Comparison of ENCODE assay signal across 8 cellular contexts in the genomic region with DNA sequence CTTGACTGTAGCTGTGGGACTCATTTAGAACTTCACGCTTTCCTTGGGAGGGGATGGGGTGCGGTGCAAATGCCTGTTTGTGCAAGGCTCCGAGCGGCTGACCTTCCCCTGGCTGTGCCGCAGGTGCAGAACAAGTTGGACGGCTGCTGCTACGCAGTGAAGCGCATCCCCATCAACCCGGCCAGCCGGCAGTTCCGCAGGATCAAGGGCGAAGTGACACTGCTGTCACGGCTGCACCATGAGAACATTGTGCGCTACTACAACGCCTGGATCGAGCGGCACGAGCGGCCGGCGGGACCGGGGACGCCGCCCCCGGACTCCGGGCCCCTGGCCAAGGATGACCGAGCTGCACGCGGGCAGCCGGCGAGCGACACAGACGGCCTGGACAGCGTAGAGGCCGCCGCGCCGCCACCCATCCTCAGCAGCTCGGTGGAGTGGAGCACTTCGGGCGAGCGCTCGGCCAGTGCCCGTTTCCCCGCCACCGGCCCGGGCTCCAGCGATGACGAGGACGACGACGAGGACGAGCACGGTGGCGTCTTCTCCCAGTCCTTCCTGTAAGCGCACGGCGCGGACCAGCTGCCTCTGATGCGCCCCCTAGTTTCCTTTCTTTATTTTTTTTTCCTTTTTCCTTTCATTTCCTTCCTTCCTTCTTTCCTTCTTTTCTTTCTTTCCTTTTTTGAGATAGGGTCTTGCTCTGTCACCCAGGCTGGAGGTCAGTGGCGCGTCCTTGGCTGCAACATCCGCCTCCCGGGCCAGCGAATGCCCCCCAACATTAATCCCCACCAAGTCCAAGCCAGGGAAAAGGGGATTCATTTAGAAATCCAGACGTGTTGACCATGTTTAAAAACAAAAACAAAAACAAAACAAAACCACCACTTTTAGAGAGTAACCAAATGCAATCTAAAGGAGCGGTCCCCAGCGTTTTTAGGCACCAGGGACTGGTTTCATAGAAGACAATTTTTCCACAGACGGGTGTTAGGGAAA. TPM values are rescaled to one million over a fixed set of nuclear protein-coding genes. Genes with fewer than 3 reads are reported as not detected.
A peak's percentile ranks its signal among the peaks of the same experiment; 100 is the strongest.
DNase-seq lines count a peak whose midpoint lies in the region; ATAC-seq, FAIRE-seq and TF ChIP-seq lines count a peak whose summit lies in the region.

No MANE protein-coding gene starts in this region.

- POLR2A ChIA-PET in HEK293 (lab: Yijun Ruan, JAX) = no interaction called here

- FAIRE-seq in endometrium (lab: Jason Lieb, UNC) = peak; percentile 21

- peak in 1 of 2 donors; percentile 9 for TF ChIP-seq POLR2A in suprapubic skin (IDR thresholded peaks at IDR 0.05)

- peaks cover 0 to 57% of the 10 kb centered on the region in 2 experiments; a peak in 1 of 3 replicates for H3K36me3 ChIP-seq in HEK293 (ENCODE audit: control insufficient read depth in 2 of 2, insufficient read depth in 1 of 2, low read length in 2 of 2)
- peaks cover 0 to 15% (median 5%) of the 10 kb centered on the region in 4 donors for H3K36me3 ChIP-seq in liver (ENCODE audit: control insufficient read depth in 4 of 4, insufficient read depth in 3 of 4, low read depth in 1 of 4, low read length in 3 of 4)
- peaks cover 12% of the 10 kb centered on the region for H3K36me3 ChIP-seq in suprapubic skin

- TF ChIP-seq CTCF in HEK293 (tag by site-specific recombination; IDR thresholded peaks at IDR 0.05) = peak; percentile 94
- peak; percentile 37 for TF ChIP-seq CTCF in liver (IDR thresholded peaks at IDR 0.05; ENCODE audit: low read depth, low read length, missing input control)
- TF ChIP-seq CTCF in suprapubic skin (IDR thresholded peaks at IDR 0.05) = peak; percentile 33 to 34

- TF ChIP-seq RAD21 in liver (IDR thresholded peaks at IDR 0.05) = peak; percentile 55 to 70

- no peak for ATAC-seq in HG02938 (IDR thresholded peaks at IDR 0.05; ENCODE audit: unreplicated experiment)
- no peak for ATAC-seq in GM18858 (IDR thresholded peaks at IDR 0.05; ENCODE audit: unreplicated experiment)
- no peak for ATAC-seq in GM19023 (IDR thresholded peaks at IDR 0.05; ENCODE audit: unreplicated experiment)

- DNase-seq in SK-MEL-5 (ENCODE audit: low read depth, low spot score) = peak; percentile 39
- peak in 1 of 2 donors; percentile 74 for DNase-seq in suprapubic skin (ENCODE audit: low spot score in 2 of 2)

- peak overlapping the region; percentile 41 for H3K4me3 ChIP-seq in HEK293 (ENCODE audit: low read depth, low read length)
- peak overlapping the region; percentile 49 to 69 (median 50) for H3K4me3 ChIP-seq in liver (ENCODE audit: low read depth in 1 of 3, low read length in 3 of 3)
- peak overlapping the region; percentile 63 for H3K4me3 ChIP-seq in suprapubic skin

- peaks cover 5% of the 10 kb centered on the region; the same call in 1 of the 2 replicates for H3K4me1 ChIP-seq in HEK293 (ENCODE audit: control insufficient read depth, insufficient read depth, low read length)
- peaks cover 0 to 11% (median 5%) of the 10 kb centered on the region in 4 donors for H3K4me1 ChIP-seq in liver (ENCODE audit: control insufficient read depth in 4 of 4, insufficient read depth in 4 of 4, low read length in 3 of 4)
- H3K4me1 ChIP-seq in suprapubic skin = peaks cover 6% of the 10 kb centered on the region

- H3K27me3 ChIP-seq in liver (ENCODE audit: control insufficient read depth in 4 of 4, insufficient read depth in 4 of 4, low read length in 3 of 4) (no peaks in the 10 kb centered on the region), suprapubic skin (no peaks in the 10 kb centered on the region)

- TF ChIP-seq EP300 in suprapubic skin (IDR thresholded peaks at IDR 0.05) = no peak

- H3K27ac ChIP-seq in HEK293 (ENCODE audit: extremely low read depth, low read depth, low read length) (peak overlapping the region; percentile 49; the same call in 1 of the 2 replicates), liver (ENCODE audit: low read depth in 1 of 2, low read length in 2 of 2) (peak overlapping the region; percentile 93 to 96), suprapubic skin (peak overlapping the region; percentile 68)

- in situ Hi-C loops in SK-MEL-5 (cut with HindIII; ENCODE audit: low pct_unique_long_range_greater_than_20kb, low sequenced_read_pairs) = no loop called here

- H3K9me3 ChIP-seq in HEK293 (ENCODE audit: control insufficient read depth, insufficient read depth, low read depth, low read length) (no peaks in the 10 kb centered on the region), liver (ENCODE audit: control insufficient read depth in 4 of 4, low read length in 3 of 4) (no peaks in the 10 kb centered on the region), suprapubic skin (no peaks in the 10 kb centered on the region)

- H3K9ac ChIP-seq in liver (ENCODE audit: low read depth in 1 of 2, low read length in 2 of 2) = peak overlapping the region; percentile 36 to 62

- CTCF ChIA-PET in HEK293 (lab: Yijun Ruan, JAX) = interaction anchor here (0.6 to 1.5 kb wide), 5 partner anchors 10 to 131 kb away, joined by 3 read pairs; no protein-coding TSS in a partner anchor

- 47% methylated on average over 69 of the region's 69 CpGs for WGBS in liver
- WGBS in suprapubic skin = 26% methylated on average over 41 of the region's 69 CpGs

TF ChIP-seq in HEK293, 187 proteins besides CTCF, POLR2A, EP300 and RAD21 (continues in another document):
- no peak for TF ChIP-seq ZNF19 (tag by site-specific recombination; IDR thresholded peaks at IDR 0.05; ENCODE audit: low read depth)
- TF ChIP-seq ZBTB8A (tag by site-specific recombination; IDR thresholded peaks at IDR 0.05) = peak; percentile 62; the same call in 1 of the 2 replicates
- TF ChIP-seq ZBTB17 (tag by site-specific recombination; IDR thresholded peaks at IDR 0.05) = peak; percentile 99
- TF ChIP-seq, protein P1, sequence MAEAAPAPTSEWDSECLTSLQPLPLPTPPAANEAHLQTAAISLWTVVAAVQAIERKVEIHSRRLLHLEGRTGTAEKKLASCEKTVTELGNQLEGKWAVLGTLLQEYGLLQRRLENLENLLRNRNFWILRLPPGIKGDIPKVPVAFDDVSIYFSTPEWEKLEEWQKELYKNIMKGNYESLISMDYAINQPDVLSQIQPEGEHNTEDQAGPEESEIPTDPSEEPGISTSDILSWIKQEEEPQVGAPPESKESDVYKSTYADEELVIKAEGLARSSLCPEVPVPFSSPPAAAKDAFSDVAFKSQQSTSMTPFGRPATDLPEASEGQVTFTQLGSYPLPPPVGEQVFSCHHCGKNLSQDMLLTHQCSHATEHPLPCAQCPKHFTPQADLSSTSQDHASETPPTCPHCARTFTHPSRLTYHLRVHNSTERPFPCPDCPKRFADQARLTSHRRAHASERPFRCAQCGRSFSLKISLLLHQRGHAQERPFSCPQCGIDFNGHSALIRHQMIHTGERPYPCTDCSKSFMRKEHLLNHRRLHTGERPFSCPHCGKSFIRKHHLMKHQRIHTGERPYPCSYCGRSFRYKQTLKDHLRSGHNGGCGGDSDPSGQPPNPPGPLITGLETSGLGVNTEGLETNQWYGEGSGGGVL (tag by site-specific recombination; IDR thresholded peaks at IDR 0.05) = no peak
- TF ChIP-seq MZF1 (tag by site-specific recombination; IDR thresholded peaks at IDR 0.05; ENCODE audit: borderline replicate concordance) = peak; percentile 48; the same call in 1 of the 2 replicates
- no peak for TF ChIP-seq ZNF423 (tag by site-specific recombination; IDR thresholded peaks at IDR 0.05)

TF ChIP-seq in liver, 16 proteins besides CTCF, POLR2A, EP300 and RAD21:
- TF ChIP-seq SP1 (IDR thresholded peaks at IDR 0.05) (peak; percentile 19), GABPA (IDR thresholded peaks at IDR 0.05 in 1 of 2, conservative IDR thresholded peaks at IDR 0.05 in 1 of 2) (no peak), HNF4A (conservative IDR thresholded peaks at IDR 0.05) (peak; percentile 3 to 42), EGR1 (IDR thresholded peaks at IDR 0.05; ENCODE audit: low read depth in 2 of 2) (peak; percentile 78 to 85)
- TF ChIP-seq, protein P2, sequence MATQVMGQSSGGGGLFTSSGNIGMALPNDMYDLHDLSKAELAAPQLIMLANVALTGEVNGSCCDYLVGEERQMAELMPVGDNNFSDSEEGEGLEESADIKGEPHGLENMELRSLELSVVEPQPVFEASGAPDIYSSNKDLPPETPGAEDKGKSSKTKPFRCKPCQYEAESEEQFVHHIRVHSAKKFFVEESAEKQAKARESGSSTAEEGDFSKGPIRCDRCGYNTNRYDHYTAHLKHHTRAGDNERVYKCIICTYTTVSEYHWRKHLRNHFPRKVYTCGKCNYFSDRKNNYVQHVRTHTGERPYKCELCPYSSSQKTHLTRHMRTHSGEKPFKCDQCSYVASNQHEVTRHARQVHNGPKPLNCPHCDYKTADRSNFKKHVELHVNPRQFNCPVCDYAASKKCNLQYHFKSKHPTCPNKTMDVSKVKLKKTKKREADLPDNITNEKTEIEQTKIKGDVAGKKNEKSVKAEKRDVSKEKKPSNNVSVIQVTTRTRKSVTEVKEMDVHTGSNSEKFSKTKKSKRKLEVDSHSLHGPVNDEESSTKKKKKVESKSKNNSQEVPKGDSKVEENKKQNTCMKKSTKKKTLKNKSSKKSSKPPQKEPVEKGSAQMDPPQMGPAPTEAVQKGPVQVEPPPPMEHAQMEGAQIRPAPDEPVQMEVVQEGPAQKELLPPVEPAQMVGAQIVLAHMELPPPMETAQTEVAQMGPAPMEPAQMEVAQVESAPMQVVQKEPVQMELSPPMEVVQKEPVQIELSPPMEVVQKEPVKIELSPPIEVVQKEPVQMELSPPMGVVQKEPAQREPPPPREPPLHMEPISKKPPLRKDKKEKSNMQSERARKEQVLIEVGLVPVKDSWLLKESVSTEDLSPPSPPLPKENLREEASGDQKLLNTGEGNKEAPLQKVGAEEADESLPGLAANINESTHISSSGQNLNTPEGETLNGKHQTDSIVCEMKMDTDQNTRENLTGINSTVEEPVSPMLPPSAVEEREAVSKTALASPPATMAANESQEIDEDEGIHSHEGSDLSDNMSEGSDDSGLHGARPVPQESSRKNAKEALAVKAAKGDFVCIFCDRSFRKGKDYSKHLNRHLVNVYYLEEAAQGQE (IDR thresholded peaks at IDR 0.05) = no peak

RNA-seq across cellular contexts. Expression of a gene that starts 42.7 kb away (rescaled TPM):
- 68.1 and 71.2 TPM in 2 replicates for total RNA-seq in SK-MEL-5 (2014; rRNA removed; shearing (Covaris generic))
- 49.6 and 64.9 TPM in 2 replicates for polyA plus RNA-seq in SK-MEL-5 (2015; cell fraction: cytosol; rRNA removed)
- polyA plus RNA-seq in SK-MEL-5 (2015; cell fraction: nucleus; rRNA removed) = 28.3 and 30.2 TPM in 2 replicates
- total RNA-seq in liver (10 to 100 TPM; 24.9 to 25.7 TPM), suprapubic skin (10 to 100 TPM; 25.1 to 31.9 (median 26.2) TPM)
- polyA plus RNA-seq in liver = 10 to 100 TPM; 15.5 to 33.3 TPM

RNA-seq across cellular contexts. Expression of a gene that starts 56.5 kb away (rescaled TPM):
- total RNA-seq in SK-MEL-5 (2014; rRNA removed; shearing (Covaris generic)) = 5.3 and 6.3 TPM in 2 replicates
- 6.2 and 8.7 TPM in 2 replicates for polyA plus RNA-seq in SK-MEL-5 (2015; cell fraction: cytosol; rRNA removed)
- polyA plus RNA-seq in SK-MEL-5 (2015; cell fraction: nucleus; rRNA removed) = 3.3 and 3.5 TPM in 2 replicates
- total RNA-seq in liver (1 to 10 TPM; 1.3 to 1.7 TPM), suprapubic skin (1 to 10 TPM; 1.3 to 4.2 (median 2.1) TPM)
- polyA plus RNA-seq in liver = 1 to 10 TPM in 1 of 2 donors, under 1 TPM in 1; 0.44 to 1.5 TPM

Comparison
In these comparisons a context has a peak if more than half of its experiments do, and no peak if none do; other contexts are left out.
1. CTCF ChIP-seq: peak in every context shown above with its lines; median percentile 94 in HEK293; 37 in liver; 34 in suprapubic skin.